ENCODE assay signal across 8 cellular contexts in the genomic region with DNA sequence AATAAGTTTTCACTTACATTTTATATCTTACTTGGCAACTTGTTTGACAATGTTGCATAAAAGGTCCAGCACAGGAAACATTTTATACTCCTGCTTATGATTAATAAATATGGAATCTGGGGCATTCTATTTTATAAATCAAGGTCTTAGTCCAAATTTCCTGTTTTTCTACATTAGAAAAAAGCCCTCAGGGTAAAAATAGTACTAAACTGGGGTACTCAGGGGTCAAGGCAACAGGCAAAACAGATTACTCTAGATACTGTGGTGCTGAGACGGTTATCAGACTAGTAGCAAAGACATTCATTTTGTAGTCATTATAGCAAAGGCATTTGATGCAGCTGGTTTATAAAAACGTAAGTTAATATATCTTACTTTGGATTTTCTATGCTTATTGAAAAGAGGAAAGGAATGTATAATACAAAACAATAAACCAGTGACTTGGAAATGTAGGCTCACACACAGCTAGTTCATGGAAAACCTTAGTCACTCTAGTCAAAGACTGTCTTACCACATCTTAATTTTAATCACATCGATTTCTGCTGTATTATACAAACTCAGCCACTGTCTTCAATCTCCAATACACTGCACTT. TPM values are rescaled to one million over a fixed set of nuclear protein-coding genes. Genes with fewer than 3 reads are reported as not detected.
DNase-seq lines count a peak whose midpoint lies in the region; ATAC-seq and TF ChIP-seq lines count a peak whose summit lies in the region.
"Had no signal": no experiment of that assay in that cellular context is flagged by ENCODE, and none has a peak within 500 bp of the region (broad histone marks: within the 10 kb centered on the region; RNA-seq: fewer than 3 reads in every experiment).

No MANE protein-coding gene starts in this region.

- H3K4me1 Mint-ChIP-seq in CD8-positive, alpha-beta memory T cell, result no peaks in the 10 kb centered on the region
- H3K4me1 Mint-ChIP-seq: T-helper 17 cell had no signal

- H3K36me3 ChIP-seq in gastroesophageal sphincter, result no peaks in the 10 kb centered on the region
- no peaks in the 10 kb centered on the region for H3K36me3 ChIP-seq in CD8-positive, alpha-beta memory T cell (ENCODE audit: insufficient read depth, low read length)

- H3K9me3 ChIP-seq in gastroesophageal sphincter, result peaks cover 0 to 18% (median 0%) of the 10 kb centered on the region in 3 donors
- H3K9me3 ChIP-seq in CD8-positive, alpha-beta memory T cell (ENCODE audit: low read length), result peaks cover 6% of the 10 kb centered on the region

- H3K27me3 Mint-ChIP-seq in CD8-positive, alpha-beta memory T cell, result no peaks in the 10 kb centered on the region
- H3K27me3 Mint-ChIP-seq: T-helper 17 cell had no signal

- DNase-seq in HCEC 1CT, result peak; percentile 82
- DNase-seq in amniotic stem cell (lab: John Stamatoyannopoulos, UW), result peak; percentile 54
- DNase-seq in stromal cell of bone marrow (ENCODE audit: low read depth), result peak; percentile 73
- no peak for DNase-seq in stimulated activated CD4-positive, alpha-beta T cell treated with anti-CD3 and anti-CD28 coated beads, Interleukin-4, amount 100 ng/mL, for 24 hours
- no peak for DNase-seq in CD8-positive, alpha-beta memory T cell
- DNase-seq in NCI-H187 (lab: John Stamatoyannopoulos, UW), result no peak
- DNase-seq: T-helper 17 cell had no signal

- POLR2A ChIA-PET in CD8-positive, alpha-beta memory T cell (lab: Charles Lee), result no interaction called here

- H3K4me3 ChIP-seq in gastroesophageal sphincter, result no peak overlapping the region
- no peak overlapping the region for H3K4me3 ChIP-seq in CD8-positive, alpha-beta memory T cell (ENCODE audit: low read length)

- no peak for TF ChIP-seq EP300 in gastroesophageal sphincter (IDR thresholded peaks at IDR 0.05)

- peak; percentile 43 for ATAC-seq in gastroesophageal sphincter
- ATAC-seq: T-helper 17 cell had no signal

- no peak overlapping the region for H3K4me3 Mint-ChIP-seq in CD8-positive, alpha-beta memory T cell
- H3K4me3 Mint-ChIP-seq: T-helper 17 cell had no signal

- no peaks in the 10 kb centered on the region for H3K27me3 ChIP-seq in gastroesophageal sphincter
- no peaks in the 10 kb centered on the region for H3K27me3 ChIP-seq in CD8-positive, alpha-beta memory T cell (ENCODE audit: insufficient read depth, low read length, poor library complexity, severe bottlenecking)

- H3K4me1 ChIP-seq in gastroesophageal sphincter, result peaks cover 5 to 50% (median 21%) of the 10 kb centered on the region in 3 donors
- H3K4me1 ChIP-seq in CD8-positive, alpha-beta memory T cell (ENCODE audit: insufficient read depth, low read length), result no peaks in the 10 kb centered on the region

- no peak for TF ChIP-seq POLR2A in gastroesophageal sphincter (IDR thresholded peaks at IDR 0.05)

- peaks cover 10 to 24% (median 15%) of the 10 kb centered on the region in 5 donors for H3K9me3 Mint-ChIP-seq in CD8-positive, alpha-beta memory T cell

- CTCF ChIA-PET in CD8-positive, alpha-beta memory T cell (lab: Charles Lee), result interaction anchor here (0.8 kb wide), 1 partner anchor 300 kb away, joined by 3 read pairs; no protein-coding TSS in a partner anchor

- H3K27ac Mint-ChIP-seq in CD8-positive, alpha-beta memory T cell, result no peak overlapping the region
- H3K27ac Mint-ChIP-seq: T-helper 17 cell had no signal

- no peak for TF ChIP-seq CTCF in gastroesophageal sphincter (IDR thresholded peaks at IDR 0.05)

- peak overlapping the region; percentile 53 to 67 (median 62) for H3K27ac ChIP-seq in gastroesophageal sphincter
- H3K27ac ChIP-seq in CD8-positive, alpha-beta memory T cell (ENCODE audit: low read depth, low read length), result no peak overlapping the region

- peaks cover 17 to 50% (median 44%) of the 10 kb centered on the region in 3 donors for H3K36me3 Mint-ChIP-seq in CD8-positive, alpha-beta memory T cell

- WGBS in gastroesophageal sphincter (ENCODE audit: low coverage in 1 of 2), 2 donors, result 5 to 11% methylated on average over 3 of the region's 3 CpGs

RNA-seq across cellular contexts. Expression of a gene that starts 45.4 kb away (rescaled TPM):
- total RNA-seq in gastroesophageal sphincter, result 100 to 1,000 TPM; 113 to 149 (median 122) TPM
- total RNA-seq in CD8-positive, alpha-beta memory T cell, result under 1 TPM; 0.20 to 0.27 TPM
- polyA plus RNA-seq in CD8-positive, alpha-beta memory T cell, result 0.12 TPM

Comparison
In these comparisons a context has a peak if more than half of its experiments do, and no peak if none do; other contexts are left out.
1. DNase-seq: peak in HCEC 1CT (single experiment), amniotic stem cell (single experiment) and stromal cell of bone marrow (single experiment); none in stimulated activated CD4-positive, alpha-beta T cell treated with anti-CD3 and anti-CD28 coated beads, Interleukin-4, amount 100 ng/mL, for 24 hours (single experiment), CD8-positive, alpha-beta memory T cell (0 of 5) and NCI-H187 (0 of 2).
2. RNA of a gene that starts 45.4 kb away (total RNA-seq): 113 to 149 TPM in gastroesophageal sphincter; 0.20 to 0.27 TPM in CD8-positive, alpha-beta memory T cell; every median in the first group is over 10 times any median in the second.